9 cellular contexts compared by ENCODE assay signal in the genomic region with DNA sequence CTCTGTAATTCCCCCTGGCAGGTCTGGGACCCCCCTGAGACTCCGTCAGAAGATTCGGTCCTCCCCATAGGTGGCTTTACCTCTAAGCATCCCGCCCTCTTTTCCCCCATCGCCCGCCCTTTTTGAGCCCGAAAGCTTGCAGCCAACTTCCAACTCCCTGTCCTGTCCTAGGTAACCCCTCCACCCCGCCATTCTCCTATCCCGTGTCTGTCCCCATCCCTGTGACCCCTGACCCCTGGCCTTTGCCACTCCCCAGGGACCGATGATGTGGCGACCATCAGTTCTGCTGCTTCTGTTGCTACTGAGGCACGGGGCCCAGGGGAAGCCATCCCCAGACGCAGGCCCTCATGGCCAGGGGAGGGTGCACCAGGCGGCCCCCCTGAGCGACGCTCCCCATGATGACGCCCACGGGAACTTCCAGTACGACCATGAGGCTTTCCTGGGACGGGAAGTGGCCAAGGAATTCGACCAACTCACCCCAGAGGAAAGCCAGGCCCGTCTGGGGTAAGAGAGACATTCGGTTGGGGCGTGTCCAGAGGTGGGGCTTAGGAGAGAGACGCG. TPM values are rescaled to one million over a fixed set of nuclear protein-coding genes. Genes with fewer than 3 reads are reported as not detected.
A peak's percentile ranks its signal among the peaks of the same experiment; 100 is the strongest.
DNase-seq lines count a peak whose midpoint lies in the region; ATAC-seq and TF ChIP-seq lines count a peak whose summit lies in the region.
"Had no signal": no experiment of that assay in that cellular context is flagged by ENCODE, and none has a peak within 500 bp of the region (broad histone marks: within the 10 kb centered on the region; RNA-seq: fewer than 3 reads in every experiment).

No MANE protein-coding gene starts in this region.

- no peaks in the 10 kb centered on the region for H3K9me3 ChIP-seq in CD8-positive, alpha-beta T cell (ENCODE audit: low read length)
- H3K9me3 ChIP-seq in SJSA1 (replicated peaks), result no peaks in the 10 kb centered on the region
- no peaks in the 10 kb centered on the region for H3K9me3 ChIP-seq in parathyroid adenoma (ENCODE audit: control insufficient read depth, low read length)

- DNase-seq in CD8-positive, alpha-beta T cell, result no peak
- DNase-seq in SJSA1 (ENCODE audit: low read depth in 1 of 2, low spot score in 2 of 2), result no peak
- DNase-seq in fibroblast of the aortic adventitia (ENCODE audit: low read depth), result peak; percentile 81
- no peak for DNase-seq in globus pallidus (ENCODE audit: low spot score)
- no peak for DNase-seq in activated effector memory CD4-positive, alpha-beta T cell treated with Interleukin-2 at 50 U/mL for 16 hours
- DNase-seq in 8988T, result no peak
- DNase-seq in dermis blood vessel endothelial cell, result no peak

- no peaks in the 10 kb centered on the region for H3K9me3 Mint-ChIP-seq in CD8-positive, alpha-beta T cell

- no peaks in the 10 kb centered on the region for H3K36me3 ChIP-seq in CD8-positive, alpha-beta T cell (ENCODE audit: insufficient read depth, low read length)
- H3K36me3 ChIP-seq in SJSA1, result peaks cover 15% of the 10 kb centered on the region
- no peaks in the 10 kb centered on the region for H3K36me3 ChIP-seq in parathyroid adenoma (ENCODE audit: control insufficient read depth, insufficient read depth, low read length)

- H2AFZ ChIP-seq in parathyroid adenoma, result no peak overlapping the region

- H3K27me3 Mint-ChIP-seq in CD8-positive, alpha-beta T cell (ENCODE audit: low read depth), result no peaks in the 10 kb centered on the region

- intact Hi-C loops in CD8-positive, alpha-beta T cell (cut with DNase I, micrococcal nuclease), result no loop called here

- no peak for TF ChIP-seq CTCF in CD8-positive, alpha-beta T cell (IDR thresholded peaks at IDR 0.05)
- no peak for TF ChIP-seq CTCF in fibroblast of the aortic adventitia (IDR thresholded peaks at IDR 0.05; ENCODE audit: insufficient read depth, low read length)
- TF ChIP-seq CTCF in parathyroid adenoma (IDR thresholded peaks at IDR 0.05), result no peak

- no peak overlapping the region for H3K27ac Mint-ChIP-seq in CD8-positive, alpha-beta T cell

- peak overlapping the region; percentile 26 for H3K4me2 ChIP-seq in parathyroid adenoma (ENCODE audit: low read length)

- H3K36me3 Mint-ChIP-seq in CD8-positive, alpha-beta T cell, result peaks cover 6% of the 10 kb centered on the region

- H3K27ac ChIP-seq in CD8-positive, alpha-beta T cell (ENCODE audit: low read depth, low read length), result no peak overlapping the region
- H3K27ac ChIP-seq in SJSA1 (peak overlapping the region; percentile 3), parathyroid adenoma (no peak overlapping the region)
- H3K27ac ChIP-seq: epithelial cell of prostate had no signal

- peaks cover 18% of the 10 kb centered on the region for H3K4me1 ChIP-seq in CD8-positive, alpha-beta T cell (ENCODE audit: insufficient read depth, low read length)
- peaks cover 12% of the 10 kb centered on the region for H3K4me1 ChIP-seq in SJSA1 (replicated peaks)
- H3K4me1 ChIP-seq in parathyroid adenoma, result no peaks in the 10 kb centered on the region

- H3K4me1 Mint-ChIP-seq in CD8-positive, alpha-beta T cell (ENCODE audit: low read depth), result peaks cover 20% of the 10 kb centered on the region

- no peaks in the 10 kb centered on the region for H3K27me3 ChIP-seq in CD8-positive, alpha-beta T cell (ENCODE audit: insufficient read depth, low read length)
- H3K27me3 ChIP-seq in SJSA1 (replicated peaks) (no peaks in the 10 kb centered on the region), parathyroid adenoma (ENCODE audit: control insufficient read depth, insufficient read depth, low read length) (no peaks in the 10 kb centered on the region)

- POLR2A ChIA-PET in CD8-positive, alpha-beta T cell (lab: Charles Lee), result interaction anchor here (0.9 to 1.9 kb wide), 4 partner anchors 18 to 41 kb away, joined by 4 to 8 read pairs (median 6); no protein-coding TSS in a partner anchor

- H3K79me2 ChIP-seq in parathyroid adenoma, result no peaks in the 10 kb centered on the region

- CTCF ChIA-PET in CD8-positive, alpha-beta T cell (lab: Charles Lee), result interaction anchor here (1.0 to 4.0 kb wide), 3 partner anchors 18 to 42 kb away, joined by 4 to 15 read pairs (median 11); no protein-coding TSS in a partner anchor

- ATAC-seq in CD8-positive, alpha-beta T cell, result no peak

- peak overlapping the region; percentile 62 for H3K4me3 ChIP-seq in CD8-positive, alpha-beta T cell (ENCODE audit: low read depth, low read length)
- H3K4me3 ChIP-seq in SJSA1, result peak overlapping the region; percentile 39
- H3K4me3 ChIP-seq in fibroblast of the aortic adventitia (ENCODE audit: low read depth, low read length), result peak overlapping the region; percentile 85
- no peak overlapping the region for H3K4me3 ChIP-seq in parathyroid adenoma (ENCODE audit: low read depth, low read length)

- peak overlapping the region; percentile 80 for H3K4me3 Mint-ChIP-seq in CD8-positive, alpha-beta T cell

- no peak overlapping the region for H3K9ac ChIP-seq in parathyroid adenoma

RNA-seq across cellular contexts. Expression of a gene that starts 0.5 kb away (rescaled TPM):
- total RNA-seq in CD8-positive, alpha-beta T cell, result 1 to 10 TPM; 1.3 to 2.4 TPM
- 55.5 and 61.2 TPM in 2 replicates for total RNA-seq in SJSA1 (2014; rRNA removed; shearing (Covaris generic))
- 121 and 181 TPM in 2 replicates for total RNA-seq in fibroblast of the aortic adventitia (ENCODE audit: low replicate concordance)
- 6.7 and 24.8 TPM in 2 replicates for total RNA-seq in dermis blood vessel endothelial cell

RNA-seq across cellular contexts. Expression of a gene that starts 15.8 kb away (rescaled TPM):
- 10 to 100 TPM; 20.1 to 25.5 TPM for total RNA-seq in CD8-positive, alpha-beta T cell
- 11.8 and 21.5 TPM in 2 replicates for total RNA-seq in SJSA1 (2014; rRNA removed; shearing (Covaris generic))
- total RNA-seq in fibroblast of the aortic adventitia (ENCODE audit: low replicate concordance) (73.8 and 132 TPM in 2 replicates), dermis blood vessel endothelial cell (77.9 and 241 TPM in 2 replicates)

RNA-seq across cellular contexts. Expression of a gene that starts 32.1 kb away (rescaled TPM):
- total RNA-seq in CD8-positive, alpha-beta T cell, result 1,000 to 10,000 TPM; 3,746 to 3,873 TPM
- 2,318 and 2,803 TPM in 2 replicates for total RNA-seq in SJSA1 (2014; rRNA removed; shearing (Covaris generic))
- total RNA-seq in fibroblast of the aortic adventitia (ENCODE audit: low replicate concordance) (2,258 and 4,425 TPM in 2 replicates), dermis blood vessel endothelial cell (2,205 and 5,498 TPM in 2 replicates)

RNA-seq across cellular contexts. Expression of a gene that starts 40.9 kb away (rescaled TPM):
- total RNA-seq in CD8-positive, alpha-beta T cell, result 1,000 to 10,000 TPM; 5,165 to 5,323 TPM
- 1,714 and 2,572 TPM in 2 replicates for total RNA-seq in SJSA1 (2014; rRNA removed; shearing (Covaris generic))
- total RNA-seq in fibroblast of the aortic adventitia (ENCODE audit: low replicate concordance) (2,039 and 2,642 TPM in 2 replicates), dermis blood vessel endothelial cell (2,583 and 3,504 TPM in 2 replicates)

RNA-seq across cellular contexts. Expression of a gene that starts 52.1 kb away (rescaled TPM):
- total RNA-seq in CD8-positive, alpha-beta T cell, result 100 to 1,000 TPM; 103 to 110 TPM
- 129 and 140 TPM in 2 replicates for total RNA-seq in SJSA1 (2014; rRNA removed; shearing (Covaris generic))
- total RNA-seq in fibroblast of the aortic adventitia (ENCODE audit: low replicate concordance), result 35.7 and 46.9 TPM in 2 replicates
- total RNA-seq in dermis blood vessel endothelial cell, result 90.4 and 98.7 TPM in 2 replicates
